ENCODE assay signal across 17 cellular contexts in genomic region chr11:46493786-46494185, GRCh38.
DNase-seq lines count a peak whose midpoint lies in the region; ATAC-seq and TF ChIP-seq lines count a peak whose summit lies in the region.
"Had no signal": no experiment of that assay in that cellular context is flagged by ENCODE, and none has a peak within 500 bp of the region (broad histone marks: within the 10 kb centered on the region; RNA-seq: fewer than 3 reads in every experiment).

No MANE protein-coding gene starts in this region.

- H3K4me1 ChIP-seq in A673 (ENCODE audit: insufficient read depth, low read length, poor library complexity, severe bottlenecking) (peaks cover 58% of the 10 kb centered on the region), neural progenitor cell (peaks cover 9% of the 10 kb centered on the region), Karpas-422 (ENCODE audit: low read length) (no peaks in the 10 kb centered on the region)

- H3K4me2 ChIP-seq in neural progenitor cell = no peak overlapping the region
- no peak overlapping the region for H3K4me2 ChIP-seq in Karpas-422 (ENCODE audit: low read depth, low read length, poor library complexity, severe bottlenecking)

- peaks cover 4% of the 10 kb centered on the region for H3K4me1 Mint-ChIP-seq in activated T-helper 1 cell treated with anti-CD3 and anti-CD28 coated beads, Interleukin-12 subunit alpha, Interleukin-12 subunit beta, Interleukin-2, Interleukin-4 antibody, amounts not matched to agents 30 ng/mL and 10 ng/mL and 1 ng/mL, durations not matched to agents 14 hours and 24 hours and 36 hours (ENCODE audit: low read depth)
- peaks cover 17% of the 10 kb centered on the region for H3K4me1 Mint-ChIP-seq in neural progenitor cell

- H2AFZ ChIP-seq in neural progenitor cell (replicated peaks) (no peak overlapping the region), Karpas-422 (ENCODE audit: low read length) (no peak overlapping the region)

- H3K9me3 Mint-ChIP-seq in activated T-helper 1 cell treated with anti-CD3 and anti-CD28 coated beads, Interleukin-12 subunit alpha, Interleukin-12 subunit beta, Interleukin-2, Interleukin-4 antibody, amounts not matched to agents 30 ng/mL and 10 ng/mL and 1 ng/mL, durations not matched to agents 14 hours and 24 hours and 36 hours = no peaks in the 10 kb centered on the region
- H3K9me3 Mint-ChIP-seq in neural progenitor cell = no peaks in the 10 kb centered on the region
- H3K9me3 Mint-ChIP-seq: CD8-positive, alpha-beta T cell had no signal

- DNase-seq in A673 (ENCODE audit: low spot score) = no peak
- no peak for DNase-seq in activated T-helper 1 cell treated with anti-CD3 and anti-CD28 coated beads, Interleukin-12 subunit alpha, Interleukin-12 subunit beta, Interleukin-2, Interleukin-4 antibody, amounts not matched to agents 30 ng/mL and 10 ng/mL and 1 ng/mL, durations not matched to agents 14 hours and 24 hours and 36 hours (ENCODE audit: low spot score)
- peak; percentile 29 for DNase-seq in fibroblast of peridontal ligament (ENCODE audit: extremely low read depth)
- no peak for DNase-seq in neural progenitor cell (ENCODE audit: low spot score)
- DNase-seq in GM19240 (ENCODE audit: insufficient read length, low spot score) = no peak
- no peak for DNase-seq in Karpas-422
- DNase-seq: ACHN; CD8-positive, alpha-beta T cell; HCEC 1CT; MM.1S; NCI-H1105; NCI-H187; NCI-H446 treated with DMSO at 0.1 percent for 48 hours; NCI-H748 treated with DMSO at 0.1 percent for 48 hours; Peyer's patch; SHP77 treated with DMSO at 0.1 percent for 48 hours had no signal

- no peak overlapping the region for H3K4me3 Mint-ChIP-seq in activated T-helper 1 cell treated with anti-CD3 and anti-CD28 coated beads, Interleukin-12 subunit alpha, Interleukin-12 subunit beta, Interleukin-2, Interleukin-4 antibody, amounts not matched to agents 30 ng/mL and 10 ng/mL and 1 ng/mL, durations not matched to agents 14 hours and 24 hours and 36 hours
- no peak overlapping the region for H3K4me3 Mint-ChIP-seq in neural progenitor cell
- H3K4me3 Mint-ChIP-seq: CD8-positive, alpha-beta T cell had no signal

- BruUV-seq in A673 (replicated peaks; lab: Mats Ljungman, UMichigan) = no TSS peak

- no peaks in the 10 kb centered on the region for H3K9me3 ChIP-seq in A673 (ENCODE audit: low read depth, low read length, poor library complexity, severe bottlenecking)
- H3K9me3 ChIP-seq in neural progenitor cell (ENCODE audit: low read depth) = no peaks in the 10 kb centered on the region
- no peaks in the 10 kb centered on the region for H3K9me3 ChIP-seq in Karpas-422 (ENCODE audit: low read length)
- H3K9me3 ChIP-seq: Peyer's patch had no signal

- H3K4me3 ChIP-seq in A673 (ENCODE audit: low read depth, low read length, poor library complexity, severe bottlenecking) (no peak overlapping the region), neural progenitor cell (no peak overlapping the region), Karpas-422 (ENCODE audit: low read length) (no peak overlapping the region)
- H3K4me3 ChIP-seq: Peyer's patch had no signal

- H3K9ac ChIP-seq in neural progenitor cell (no peak overlapping the region), Karpas-422 (ENCODE audit: low read length) (no peak overlapping the region)

- H3K27me3 Mint-ChIP-seq in activated T-helper 1 cell treated with anti-CD3 and anti-CD28 coated beads, Interleukin-12 subunit alpha, Interleukin-12 subunit beta, Interleukin-2, Interleukin-4 antibody, amounts not matched to agents 30 ng/mL and 10 ng/mL and 1 ng/mL, durations not matched to agents 14 hours and 24 hours and 36 hours (ENCODE audit: insufficient read depth) = no peaks in the 10 kb centered on the region
- no peaks in the 10 kb centered on the region for H3K27me3 Mint-ChIP-seq in neural progenitor cell (ENCODE audit: insufficient read depth, low read depth)

- H3K27ac Mint-ChIP-seq in activated T-helper 1 cell treated with anti-CD3 and anti-CD28 coated beads, Interleukin-12 subunit alpha, Interleukin-12 subunit beta, Interleukin-2, Interleukin-4 antibody, amounts not matched to agents 30 ng/mL and 10 ng/mL and 1 ng/mL, durations not matched to agents 14 hours and 24 hours and 36 hours = peak overlapping the region; percentile 47
- no peak overlapping the region for H3K27ac Mint-ChIP-seq in neural progenitor cell
- H3K27ac Mint-ChIP-seq: CD8-positive, alpha-beta T cell had no signal

- H3K27me3 ChIP-seq in A673 (replicated peaks; ENCODE audit: insufficient read depth, low read depth, low read length, poor library complexity) = no peaks in the 10 kb centered on the region
- H3K27me3 ChIP-seq in neural progenitor cell = no peaks in the 10 kb centered on the region
- H3K27me3 ChIP-seq in Karpas-422 (ENCODE audit: low read length) = no peaks in the 10 kb centered on the region
- H3K27me3 ChIP-seq: Peyer's patch had no signal

- H3K36me3 Mint-ChIP-seq in activated T-helper 1 cell treated with anti-CD3 and anti-CD28 coated beads, Interleukin-12 subunit alpha, Interleukin-12 subunit beta, Interleukin-2, Interleukin-4 antibody, amounts not matched to agents 30 ng/mL and 10 ng/mL and 1 ng/mL, durations not matched to agents 14 hours and 24 hours and 36 hours (ENCODE audit: low read depth) = peaks cover 5% of the 10 kb centered on the region
- peaks cover 3% of the 10 kb centered on the region for H3K36me3 Mint-ChIP-seq in neural progenitor cell

- no peaks in the 10 kb centered on the region for H3K79me2 ChIP-seq in neural progenitor cell (ENCODE audit: low read depth)
- peaks cover 12% of the 10 kb centered on the region; the same call in 1 of the 2 replicates for H3K79me2 ChIP-seq in Karpas-422 (ENCODE audit: low read length)

- no peak for ATAC-seq in GM21423 (IDR thresholded peaks at IDR 0.05; ENCODE audit: unreplicated experiment)
- ATAC-seq: CD8-positive, alpha-beta T cell had no signal

- H3K36me3 ChIP-seq in A673 (ENCODE audit: insufficient read depth, low read length, poor library complexity, severe bottlenecking) (peaks cover 13% of the 10 kb centered on the region), neural progenitor cell (no peaks in the 10 kb centered on the region), Karpas-422 (ENCODE audit: insufficient read depth, low read length) (no peaks in the 10 kb centered on the region; the same call in 1 of the 2 replicates)

- CTCF ChIA-PET in A673 (lab: Charles Lee) = no interaction called here

- no peaks in the 10 kb centered on the region for H3F3A ChIP-seq in neural progenitor cell (ENCODE audit: low read depth)

- POLR2A ChIA-PET in A673 (lab: Charles Lee; ENCODE audit: low non-redundant PET) = no interaction called here

- no peaks in the 10 kb centered on the region for H3K9me2 ChIP-seq in Karpas-422 (replicated peaks; ENCODE audit: insufficient read depth, low read length)

- TF ChIP-seq CTCF in A673 (conservative IDR thresholded peaks at IDR 0.05; ENCODE audit: low read depth, low read length) = no peak
- no peak for TF ChIP-seq CTCF in neural progenitor cell (IDR thresholded peaks at IDR 0.05)

- peaks cover 19% of the 10 kb centered on the region for H4K20me1 ChIP-seq in neural progenitor cell (ENCODE audit: low read depth)
- H4K20me1 ChIP-seq in Karpas-422 (ENCODE audit: insufficient read depth, low read depth, low read length) = no peaks in the 10 kb centered on the region

- intact Hi-C loops in A673 (cut with micrococcal nuclease; ENCODE audit: unreplicated experiment) = no loop called here
- intact Hi-C loops in activated T-helper 1 cell treated with anti-CD3 and anti-CD28 coated beads, Interleukin-12 subunit alpha, Interleukin-12 subunit beta, Interleukin-2, Interleukin-4 antibody, amounts not matched to agents 30 ng/mL and 10 ng/mL and 1 ng/mL, durations not matched to agents 14 hours and 24 hours and 36 hours (cut with micrococcal nuclease) = loop anchor here (5.0 kb wide), 1 partner anchor 124 kb away; the partner anchor contains the start of genes ATG13 and HARBI1

- H3K27ac ChIP-seq in A673 (ENCODE audit: low read depth, low read length, poor library complexity, severe bottlenecking) (peak overlapping the region; percentile 1), neural progenitor cell (peak overlapping the region; percentile 26), Karpas-422 (ENCODE audit: low read length) (no peak overlapping the region)
